Comparison of ENCODE assay signal across 16 cellular contexts in the genomic region with DNA sequence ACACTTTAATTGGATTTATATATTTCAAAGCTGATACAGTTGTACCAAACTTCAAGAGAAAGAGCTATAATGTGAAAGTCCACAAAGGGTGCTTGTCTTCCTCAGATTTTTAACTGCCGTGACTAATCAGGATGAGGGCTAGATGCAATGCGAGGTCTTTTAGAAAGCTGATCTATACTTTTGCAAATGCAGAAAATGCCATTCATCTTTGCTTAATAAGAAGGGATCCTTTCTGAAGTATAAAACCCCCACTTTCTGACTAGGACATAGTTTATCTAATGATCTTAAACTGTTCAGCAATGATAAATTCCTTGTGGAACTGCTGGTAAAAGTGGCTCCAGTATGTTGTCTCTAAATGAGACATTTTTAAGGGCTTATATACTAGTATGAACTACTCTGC.
DNase-seq lines count a peak whose midpoint lies in the region; ATAC-seq and TF ChIP-seq lines count a peak whose summit lies in the region.
"Had no signal": no experiment of that assay in that cellular context is flagged by ENCODE, and none has a peak within 500 bp of the region (broad histone marks: within the 10 kb centered on the region; RNA-seq: fewer than 3 reads in every experiment).

No MANE protein-coding gene starts in this region.

- H3K4me3 ChIP-seq in A673 (ENCODE audit: low read depth, low read length, poor library complexity, severe bottlenecking) (no peak overlapping the region), HEK293 (ENCODE audit: low read depth, low read length) (no peak overlapping the region), SJCRH30 (no peak overlapping the region), right atrium auricular region (no peak overlapping the region), OCI-LY7 (ENCODE audit: low read depth, low read length, poor library complexity, severe bottlenecking) (no peak overlapping the region)
- H3K4me3 ChIP-seq: BLaER1 had no signal

- H3K9me3 ChIP-seq in A673 (ENCODE audit: low read depth, low read length, poor library complexity, severe bottlenecking) (no peaks in the 10 kb centered on the region), HEK293 (ENCODE audit: control insufficient read depth, insufficient read depth, low read depth, low read length) (no peaks in the 10 kb centered on the region), SJCRH30 (replicated peaks) (0 out of 2 replicates have a peak, but pooled peaks cover 5% of the 10 kb centered on the region), right atrium auricular region (no peaks in the 10 kb centered on the region), OCI-LY7 (ENCODE audit: low read length) (no peaks in the 10 kb centered on the region)
- H3K9me3 ChIP-seq: BLaER1 had no signal

- H3K4me1 ChIP-seq in A673 (ENCODE audit: insufficient read depth, low read length, poor library complexity, severe bottlenecking) (no peaks in the 10 kb centered on the region), HEK293 (ENCODE audit: control insufficient read depth, insufficient read depth, low read length) (peaks cover 10% of the 10 kb centered on the region), SJCRH30 (peaks cover 28% of the 10 kb centered on the region), right atrium auricular region (no peaks in the 10 kb centered on the region), OCI-LY7 (ENCODE audit: insufficient read depth, low read length, poor library complexity, severe bottlenecking) (no peaks in the 10 kb centered on the region)
- H3K4me1 ChIP-seq: BLaER1 had no signal

- CTCF ChIA-PET in A673 (lab: Charles Lee) (no interaction called here), HEK293 (lab: Yijun Ruan, JAX) (interaction anchor here (0.6 to 1.2 kb wide), 4 partner anchors 12 to 239 kb away, joined by 3 to 5 read pairs (median 3); no protein-coding TSS in a partner anchor), OCI-LY7 (lab: Charles Lee; ENCODE audit: unreplicated experiment) (no interaction called here)

- no peak overlapping the region for H3K4me2 ChIP-seq in OCI-LY7 (ENCODE audit: low read length)
- H3K4me2 ChIP-seq: BLaER1 had no signal

- H3K36me3 ChIP-seq in A673 (ENCODE audit: insufficient read depth, low read length, poor library complexity, severe bottlenecking) (no peaks in the 10 kb centered on the region), HEK293 (ENCODE audit: control insufficient read depth in 2 of 2, insufficient read depth in 1 of 2, low read length in 2 of 2) (no peaks in the 10 kb centered on the region), SJCRH30 (no peaks in the 10 kb centered on the region), right atrium auricular region (no peaks in the 10 kb centered on the region), OCI-LY7 (ENCODE audit: insufficient read depth, low read length) (no peaks in the 10 kb centered on the region)
- H3K36me3 ChIP-seq: BLaER1 had no signal

- POLR2A ChIA-PET in A673 (lab: Charles Lee; ENCODE audit: low non-redundant PET) = no interaction called here
- POLR2A ChIA-PET in HEK293 (lab: Yijun Ruan, JAX) = interaction anchor here (0.7 kb wide), 1 partner anchor 16 kb away, joined by 3 read pairs; no protein-coding TSS in a partner anchor
- POLR2A ChIA-PET in OCI-LY7 (lab: Charles Lee) = no interaction called here

- intact Hi-C loops in A673 (cut with micrococcal nuclease; ENCODE audit: unreplicated experiment) = no loop called here
- intact Hi-C loops in OCI-LY7 (cut with micrococcal nuclease; ENCODE audit: unreplicated experiment) = no loop called here

- H3K79me2 ChIP-seq in OCI-LY7 (ENCODE audit: insufficient read depth, low read depth, low read length) = no peaks in the 10 kb centered on the region

- H3K27me3 ChIP-seq in A673 (replicated peaks; ENCODE audit: insufficient read depth, low read depth, low read length, poor library complexity) (peaks cover 9% of the 10 kb centered on the region), SJCRH30 (no peaks in the 10 kb centered on the region), right atrium auricular region (no peaks in the 10 kb centered on the region)
- H3K27me3 ChIP-seq: BLaER1 had no signal

- TF ChIP-seq CTCF in A673 (conservative IDR thresholded peaks at IDR 0.05; ENCODE audit: low read depth, low read length) = no peak
- TF ChIP-seq CTCF in HEK293 (tag by site-specific recombination; IDR thresholded peaks at IDR 0.05) = no peak
- no peak for TF ChIP-seq CTCF in right atrium auricular region (IDR thresholded peaks at IDR 0.05)
- TF ChIP-seq CTCF in OCI-LY7 (conservative IDR thresholded peaks at IDR 0.05; ENCODE audit: low read length) = no peak

- H4K20me1 ChIP-seq in OCI-LY7 (ENCODE audit: insufficient read depth, low read length) = no peaks in the 10 kb centered on the region
- H4K20me1 ChIP-seq: BLaER1 had no signal

- BruUV-seq in A673 (replicated peaks; lab: Mats Ljungman, UMichigan) (no TSS peak), OCI-LY7 (replicated peaks; lab: Mats Ljungman, UMichigan) (no TSS peak)

- no peaks in the 10 kb centered on the region for H3K9me2 ChIP-seq in OCI-LY7 (ENCODE audit: insufficient read depth, low read length)

- H2AFZ ChIP-seq in OCI-LY7 (ENCODE audit: low read length) = no peak overlapping the region

- peak; percentile 64 for DNase-seq in A673 (ENCODE audit: low spot score)
- peak; percentile 40 to 78 for DNase-seq in SJCRH30
- peak; percentile 57 for DNase-seq in epidermal melanocyte (ENCODE audit: insufficient read length, low spot score)
- no peak for DNase-seq in right atrium auricular region (ENCODE audit: low spot score)
- no peak for DNase-seq in GOT3 (lab: John Stamatoyannopoulos, UW)
- no peak for DNase-seq in OCI-LY7 (ENCODE audit: low spot score)
- DNase-seq: AML-193; CD8-positive, alpha-beta memory T cell; DMS 273 treated with DMSO at 0.1 percent for 48 hours; DMS79; GF-D8 had no signal

- H3K27ac ChIP-seq in A673 (ENCODE audit: low read depth, low read length, poor library complexity, severe bottlenecking) = no peak overlapping the region
- H3K27ac ChIP-seq in HEK293 (ENCODE audit: extremely low read depth, low read depth, low read length) = no peak overlapping the region
- H3K27ac ChIP-seq in SJCRH30 = peak overlapping the region; percentile 81
- H3K27ac ChIP-seq in right atrium auricular region = no peak overlapping the region
- no peak overlapping the region for H3K27ac ChIP-seq in OCI-LY7 (ENCODE audit: low read depth, low read length, poor library complexity, severe bottlenecking)
- H3K27ac ChIP-seq: 22Rv1, BLaER1 had no signal

- no peak for ATAC-seq in HG03045 (IDR thresholded peaks at IDR 0.05; ENCODE audit: unreplicated experiment)
- ATAC-seq: HCT116 had no signal

TF ChIP-seq in HEK293, 187 proteins besides CTCF, POLR2A, EP300 and RAD21:
- TF ChIP-seq, protein P1, sequence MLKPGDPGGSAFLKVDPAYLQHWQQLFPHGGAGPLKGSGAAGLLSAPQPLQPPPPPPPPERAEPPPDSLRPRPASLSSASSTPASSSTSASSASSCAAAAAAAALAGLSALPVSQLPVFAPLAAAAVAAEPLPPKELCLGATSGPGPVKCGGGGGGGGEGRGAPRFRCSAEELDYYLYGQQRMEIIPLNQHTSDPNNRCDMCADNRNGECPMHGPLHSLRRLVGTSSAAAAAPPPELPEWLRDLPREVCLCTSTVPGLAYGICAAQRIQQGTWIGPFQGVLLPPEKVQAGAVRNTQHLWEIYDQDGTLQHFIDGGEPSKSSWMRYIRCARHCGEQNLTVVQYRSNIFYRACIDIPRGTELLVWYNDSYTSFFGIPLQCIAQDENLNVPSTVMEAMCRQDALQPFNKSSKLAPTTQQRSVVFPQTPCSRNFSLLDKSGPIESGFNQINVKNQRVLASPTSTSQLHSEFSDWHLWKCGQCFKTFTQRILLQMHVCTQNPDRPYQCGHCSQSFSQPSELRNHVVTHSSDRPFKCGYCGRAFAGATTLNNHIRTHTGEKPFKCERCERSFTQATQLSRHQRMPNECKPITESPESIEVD (tag by site-specific recombination; IDR thresholded peaks at IDR 0.05) = peak; percentile 55
- TF ChIP-seq ZEB2 (tag by site-specific recombination; IDR thresholded peaks at IDR 0.05) = no peak

Comparison
In these comparisons a context has a peak if more than half of its experiments do, and no peak if none do; other contexts are left out.
1. DNase-seq: peak in A673 (single experiment), SJCRH30 (2 of 2) and epidermal melanocyte (single experiment); none in right atrium auricular region (single experiment), GOT3 (single experiment) and OCI-LY7 (single experiment).